8 cellular contexts compared by ENCODE assay signal in the genomic region with DNA sequence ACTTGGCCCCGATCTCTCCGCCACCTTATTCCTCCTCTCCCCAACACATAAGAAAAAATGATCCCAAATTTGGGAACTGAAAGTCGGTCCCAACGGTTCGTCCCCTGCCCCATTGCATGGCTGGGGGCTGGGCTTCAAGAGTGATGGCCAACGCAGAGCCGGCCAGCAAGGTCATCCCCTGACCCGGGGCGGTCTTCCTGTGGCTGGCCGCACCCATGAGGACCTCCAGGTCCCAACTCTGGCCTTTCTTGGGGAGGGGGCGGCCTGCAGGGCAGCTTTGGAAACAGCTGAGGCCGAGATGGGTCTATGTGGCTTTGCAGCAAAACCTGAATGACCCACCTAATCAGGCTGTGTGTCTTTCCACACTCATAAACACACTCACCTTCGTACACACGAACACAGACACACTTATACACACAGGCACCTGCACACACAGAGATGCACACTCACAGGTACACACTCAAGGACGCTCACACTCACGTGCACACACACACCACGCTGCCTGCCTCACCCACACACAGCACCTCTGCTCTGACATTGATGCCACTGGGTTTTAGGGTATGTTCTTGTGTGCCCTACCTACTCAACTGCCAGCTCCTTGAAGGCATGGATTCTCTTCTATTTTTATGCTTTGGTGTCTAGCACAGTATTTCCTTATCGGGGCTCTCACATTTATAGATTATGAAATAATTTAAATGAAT.
DNase-seq lines count a peak whose midpoint lies in the region; ATAC-seq lines count a peak whose summit lies in the region.

No MANE protein-coding gene starts in this region.

- H3K9ac ChIP-seq in duodenal mucosa (ENCODE audit: low read depth in 1 of 2, low read length in 2 of 2) (no peak overlapping the region), mucosa of rectum (ENCODE audit: low read depth in 1 of 2, low read length in 2 of 2) (no peak overlapping the region)

- no peaks in the 10 kb centered on the region for H3K9me3 Mint-ChIP-seq in stimulated activated naive CD8-positive, alpha-beta T cell treated with anti-CD3 and anti-CD28 coated beads, Interleukin-15, Interleukin-2, amounts not matched to agents 100 ng/mL and 50 ng/mL, for 24 hours

- peaks cover 75% of the 10 kb centered on the region for H3K27me3 Mint-ChIP-seq in stimulated activated naive CD8-positive, alpha-beta T cell treated with anti-CD3 and anti-CD28 coated beads, Interleukin-15, Interleukin-2, amounts not matched to agents 100 ng/mL and 50 ng/mL, for 24 hours

- H3K4me3 ChIP-seq in duodenal mucosa (ENCODE audit: low read depth in 1 of 2, low read length in 2 of 2) = peak overlapping the region; percentile 40 to 52
- peak overlapping the region; percentile 26 to 62 for H3K4me3 ChIP-seq in mucosa of rectum (ENCODE audit: low read length in 2 of 2)

- peaks cover 4% of the 10 kb centered on the region in 2 donors for H3K4me1 ChIP-seq in duodenal mucosa (ENCODE audit: control insufficient read depth in 1 of 2, insufficient read depth in 2 of 2, low read length in 2 of 2)
- H3K4me1 ChIP-seq in mucosa of rectum (ENCODE audit: control insufficient read depth in 2 of 2, insufficient read depth in 2 of 2, low read length in 2 of 2) = peaks cover 3 to 5% of the 10 kb centered on the region in 2 donors

- no peaks in the 10 kb centered on the region for H3K36me3 ChIP-seq in duodenal mucosa (ENCODE audit: control insufficient read depth in 1 of 2, insufficient read depth in 2 of 2, low read length in 2 of 2)
- H3K36me3 ChIP-seq in mucosa of rectum (ENCODE audit: control insufficient read depth in 2 of 2, insufficient read depth in 2 of 2, low read length in 2 of 2) = no peaks in the 10 kb centered on the region

- no peak overlapping the region for H3K27ac Mint-ChIP-seq in stimulated activated naive CD8-positive, alpha-beta T cell treated with anti-CD3 and anti-CD28 coated beads, Interleukin-15, Interleukin-2, amounts not matched to agents 100 ng/mL and 50 ng/mL, for 24 hours

- no peak for DNase-seq in stimulated activated naive CD8-positive, alpha-beta T cell treated with anti-CD3 and anti-CD28 coated beads, Interleukin-15, Interleukin-2, amounts not matched to agents 100 U/mL and 50 U/mL, for 24 hours
- DNase-seq in AML-193 (lab: John Stamatoyannopoulos, UW) (no peak), SW 1271 (lab: John Stamatoyannopoulos, UW) (no peak)
- no peak for DNase-seq in activated CD4-positive, alpha-beta T cell treated with anti-CD3 and anti-CD28 coated beads for 4 hours

- H3K27me3 ChIP-seq in duodenal mucosa (ENCODE audit: control insufficient read depth in 1 of 2, insufficient read depth in 2 of 2, low read length in 2 of 2) = peaks cover 9 to 19% of the 10 kb centered on the region in 2 donors
- H3K27me3 ChIP-seq in mucosa of rectum (ENCODE audit: control insufficient read depth in 2 of 2, insufficient read depth in 2 of 2, low read length in 2 of 2) = peaks cover 9 to 14% of the 10 kb centered on the region in 2 donors

- H3K9me3 ChIP-seq in duodenal mucosa (ENCODE audit: control insufficient read depth in 1 of 2, low read length in 2 of 2) = no peaks in the 10 kb centered on the region
- H3K9me3 ChIP-seq in mucosa of rectum (ENCODE audit: control insufficient read depth in 2 of 2, low read length in 2 of 2) = no peaks in the 10 kb centered on the region

- peak overlapping the region; percentile 70 for H3K4me3 Mint-ChIP-seq in stimulated activated naive CD8-positive, alpha-beta T cell treated with anti-CD3 and anti-CD28 coated beads, Interleukin-15, Interleukin-2, amounts not matched to agents 100 ng/mL and 50 ng/mL, for 24 hours

- peaks cover 13% of the 10 kb centered on the region for H3K4me1 Mint-ChIP-seq in stimulated activated naive CD8-positive, alpha-beta T cell treated with anti-CD3 and anti-CD28 coated beads, Interleukin-15, Interleukin-2, amounts not matched to agents 100 ng/mL and 50 ng/mL, for 24 hours (ENCODE audit: low read depth)

- ATAC-seq in stimulated activated naive CD8-positive, alpha-beta T cell treated with anti-CD3 and anti-CD28 coated beads, Interleukin-15, Interleukin-2, amounts not matched to agents 100 U/mL and 50 U/mL, for 24 hours = no peak
- no peak for ATAC-seq in HG02623 (IDR thresholded peaks at IDR 0.05; ENCODE audit: unreplicated experiment)

- H3K27ac ChIP-seq in duodenal mucosa (ENCODE audit: low read depth, low read length) (no peak overlapping the region), mucosa of rectum (ENCODE audit: low read depth in 2 of 2, low read length in 2 of 2) (no peak overlapping the region)

- H3K36me3 Mint-ChIP-seq in stimulated activated naive CD8-positive, alpha-beta T cell treated with anti-CD3 and anti-CD28 coated beads, Interleukin-15, Interleukin-2, amounts not matched to agents 100 ng/mL and 50 ng/mL, for 24 hours (ENCODE audit: low read depth) = no peaks in the 10 kb centered on the region
